1 cellular context compared by ENCODE assay signal in the genomic region with DNA sequence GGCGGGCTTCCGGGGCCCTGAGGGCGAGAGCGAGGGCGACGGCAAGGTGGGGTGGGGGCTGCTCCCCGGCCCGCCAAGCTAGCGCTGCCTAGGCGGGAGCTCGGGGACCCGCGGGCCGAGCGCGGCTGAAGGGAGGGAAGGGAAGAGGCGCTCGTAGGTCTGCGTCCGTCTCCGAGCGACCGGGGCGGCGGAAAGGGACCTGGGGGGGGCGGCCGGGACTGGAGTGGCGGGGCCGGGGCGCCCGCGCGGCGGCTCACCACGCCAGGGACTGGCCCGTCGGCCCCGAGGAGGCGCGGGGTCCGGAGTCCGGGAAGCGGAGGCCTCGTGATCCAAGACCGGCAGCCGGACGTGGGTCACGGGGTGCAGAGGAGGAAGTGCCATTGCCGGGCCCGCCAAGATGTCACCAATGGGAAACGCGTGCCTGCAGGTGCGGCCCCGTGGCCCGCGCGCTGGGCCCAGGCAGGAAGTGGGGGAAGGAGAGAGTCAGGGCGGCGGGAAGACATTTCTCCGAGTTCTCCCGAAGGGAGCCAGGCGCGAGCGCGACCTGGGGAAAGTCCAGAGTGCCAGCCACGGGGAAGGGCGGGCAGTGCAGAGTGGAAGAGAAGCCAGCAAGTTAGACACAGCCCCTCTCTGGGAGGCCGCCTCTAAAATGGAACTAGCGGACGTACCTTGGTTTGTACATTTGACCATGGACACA.
TF ChIP-seq lines count a peak whose summit lies in the region.

No MANE protein-coding gene starts in this region.

TF ChIP-seq in HepG2, 621 proteins besides CTCF, POLR2A, EP300 and RAD21 (continued from another document and continues in another):
- TF ChIP-seq, protein P1, sequence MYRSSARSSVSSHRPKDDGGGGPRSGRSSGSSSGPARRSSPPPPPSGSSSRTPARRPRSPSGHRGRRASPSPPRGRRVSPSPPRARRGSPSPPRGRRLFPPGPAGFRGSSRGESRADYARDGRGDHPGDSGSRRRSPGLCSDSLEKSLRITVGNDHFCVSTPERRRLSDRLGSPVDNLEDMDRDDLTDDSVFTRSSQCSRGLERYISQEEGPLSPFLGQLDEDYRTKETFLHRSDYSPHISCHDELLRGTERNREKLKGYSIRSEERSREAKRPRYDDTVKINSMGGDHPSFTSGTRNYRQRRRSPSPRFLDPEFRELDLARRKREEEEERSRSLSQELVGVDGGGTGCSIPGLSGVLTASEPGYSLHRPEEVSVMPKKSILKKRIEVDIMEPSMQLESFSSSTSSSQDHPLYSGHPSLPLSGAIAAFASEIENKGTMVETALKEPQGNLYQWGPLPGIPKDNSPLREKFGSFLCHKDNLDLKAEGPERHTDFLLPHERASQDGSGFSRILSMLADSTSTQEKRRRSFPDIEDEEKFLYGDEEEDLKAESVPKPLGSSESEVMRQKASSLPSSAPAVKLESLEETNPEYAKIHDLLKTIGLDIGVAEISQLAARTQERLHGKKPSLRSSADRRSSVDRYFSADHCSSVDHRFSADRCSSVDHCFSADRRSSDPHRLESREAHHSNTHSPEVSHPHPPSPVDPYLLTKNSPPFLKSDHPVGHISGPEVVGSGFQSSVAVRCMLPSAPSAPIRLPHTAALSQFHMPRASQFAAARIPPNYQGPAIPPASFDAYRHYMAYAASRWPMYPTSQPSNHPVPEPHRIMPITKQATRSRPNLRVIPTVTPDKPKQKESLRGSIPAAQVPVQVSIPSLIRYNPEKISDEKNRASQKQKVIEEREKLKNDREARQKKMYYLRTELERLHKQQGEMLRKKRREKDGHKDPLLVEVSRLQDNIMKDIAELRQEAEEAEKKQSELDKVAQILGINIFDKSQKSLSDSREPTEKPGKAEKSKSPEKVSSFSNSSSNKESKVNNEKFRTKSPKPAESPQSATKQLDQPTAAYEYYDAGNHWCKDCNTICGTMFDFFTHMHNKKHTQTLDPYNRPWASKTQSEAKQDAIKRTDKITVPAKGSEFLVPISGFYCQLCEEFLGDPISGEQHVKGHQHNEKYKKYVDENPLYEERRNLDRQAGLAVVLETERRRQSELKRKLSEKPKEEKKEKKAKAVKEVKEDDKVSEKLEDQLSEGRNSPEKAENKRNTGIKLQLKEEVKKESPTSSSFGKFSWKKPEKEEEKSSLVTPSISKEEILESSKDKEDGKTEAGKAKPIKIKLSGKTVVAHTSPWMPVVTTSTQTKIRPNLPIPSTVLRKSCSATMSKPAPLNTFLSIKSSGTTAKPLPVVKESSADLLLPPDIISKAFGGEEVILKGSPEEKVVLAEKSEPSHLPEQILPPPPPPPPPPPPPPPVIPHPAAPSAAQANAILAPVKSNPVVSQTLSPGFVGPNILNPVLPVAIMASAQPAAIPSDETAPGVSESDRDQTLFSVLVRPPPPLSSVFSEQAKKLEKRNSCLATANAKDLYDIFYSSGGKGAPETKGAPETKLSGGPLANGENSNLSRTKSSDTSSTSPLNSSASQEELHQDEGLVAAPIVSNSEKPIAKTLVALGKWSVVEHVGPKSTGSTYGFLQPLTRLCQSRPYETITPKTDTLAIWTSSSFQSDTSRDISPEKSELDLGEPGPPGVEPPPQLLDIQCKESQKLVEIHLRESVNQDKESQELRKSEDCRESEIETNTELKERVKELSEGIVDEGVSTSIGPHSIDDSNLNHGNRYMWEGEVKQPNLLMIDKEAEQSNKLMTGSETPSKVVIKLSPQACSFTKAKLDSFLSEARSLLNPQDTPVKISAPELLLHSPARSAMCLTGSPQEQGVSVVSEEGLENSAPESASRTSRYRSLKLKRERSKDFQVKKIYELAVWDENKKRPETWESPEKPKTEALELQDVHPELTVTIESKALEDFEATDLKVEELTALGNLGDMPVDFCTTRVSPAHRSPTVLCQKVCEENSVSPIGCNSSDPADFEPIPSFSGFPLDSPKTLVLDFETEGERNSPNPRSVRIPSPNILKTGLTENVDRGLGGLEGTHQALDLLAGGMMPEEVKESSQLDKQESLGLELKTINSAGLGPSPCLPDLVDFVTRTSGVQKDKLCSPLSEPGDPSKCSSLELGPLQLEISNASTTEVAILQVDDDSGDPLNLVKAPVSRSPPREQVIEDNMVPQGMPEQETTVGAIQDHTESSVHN (CRISPR knock-in tag; IDR thresholded peaks at IDR 0.05) = peak; percentile 91; the same call in 1 of the 2 replicates
- TF ChIP-seq ATRX (CRISPR knock-in tag; IDR thresholded peaks at IDR 0.05; ENCODE audit: borderline replicate concordance) (no peak), PHF5A (CRISPR knock-in tag; IDR thresholded peaks at IDR 0.05; ENCODE audit: low read depth, unreplicated experiment) (peak; percentile 60), ZNF3 (CRISPR knock-in tag; IDR thresholded peaks at IDR 0.05) (no peak), RBAK (CRISPR knock-in tag; IDR thresholded peaks at IDR 0.05) (no peak), SMC3 (IDR thresholded peaks at IDR 0.05; ENCODE audit: low read length) (no peak), ZMYM2 (CRISPR knock-in tag; IDR thresholded peaks at IDR 0.05) (peak; percentile 34; the same call in 1 of the 2 replicates), THAP11 (CRISPR knock-in tag; IDR thresholded peaks at IDR 0.05) (peak; percentile 79), SMAD9 (CRISPR knock-in tag; IDR thresholded peaks at IDR 0.05) (peak; percentile 44; the same call in 1 of the 2 replicates), NFIC (IDR thresholded peaks at IDR 0.05; ENCODE audit: low read length) (no peak; the same call in 1 of the 2 replicates), BCL6 (CRISPR knock-in tag; IDR thresholded peaks at IDR 0.05) (peak; percentile 68), ZNF883 (CRISPR knock-in tag; IDR thresholded peaks at IDR 0.05; ENCODE audit: not compliant biosample characterization) (no peak), MZF1 (CRISPR knock-in tag; IDR thresholded peaks at IDR 0.05; ENCODE audit: borderline replicate concordance) (peak; percentile 55; the same call in 1 of the 2 replicates), ZNF616 (CRISPR knock-in tag; IDR thresholded peaks at IDR 0.05; ENCODE audit: low read depth) (peak; percentile 87; the same call in 1 of the 2 replicates), NCOA2 (CRISPR knock-in tag; IDR thresholded peaks at IDR 0.05) (peak; percentile 78), ZNF33A (CRISPR knock-in tag; IDR thresholded peaks at IDR 0.05; ENCODE audit: borderline replicate concordance) (peak; percentile 77; the same call in 1 of the 2 replicates), ZNF761 (CRISPR knock-in tag; conservative IDR thresholded peaks at IDR 0.05) (peak; percentile 91), ZC3H13 (CRISPR knock-in tag; IDR thresholded peaks at IDR 0.05) (peak; percentile 89), SKI (IDR thresholded peaks at IDR 0.05; ENCODE audit: partially characterized antibody) (peak; percentile 58), GTF2F1 (IDR thresholded peaks at IDR 0.05; ENCODE audit: low read length) (0 out of 2 replicates have a peak, but pooled peaks have one; percentile 34), ZNF430 (CRISPR knock-in tag; IDR thresholded peaks at IDR 0.05) (peak; percentile 67; the same call in 1 of the 2 replicates), CBX5 (CRISPR knock-in tag; IDR thresholded peaks at IDR 0.05; ENCODE audit: borderline replicate concordance) (peak; percentile 40; the same call in 1 of the 2 replicates), ZNF607 (CRISPR knock-in tag; IDR thresholded peaks at IDR 0.05; ENCODE audit: borderline replicate concordance) (peak; percentile 89), GFI1 (CRISPR knock-in tag; IDR thresholded peaks at IDR 0.05; ENCODE audit: borderline replicate concordance) (no peak), RXRA (CRISPR knock-in tag; IDR thresholded peaks at IDR 0.05) (peak; percentile 86), PRPF4 (IDR thresholded peaks at IDR 0.05; ENCODE audit: low read depth, low read length, poor library complexity, severe bottlenecking) (no peak), ZNF746 (CRISPR knock-in tag; IDR thresholded peaks at IDR 0.05) (peak; percentile 47), ATF4 (CRISPR knock-in tag; IDR thresholded peaks at IDR 0.05) (no peak), FOXC1 (CRISPR knock-in tag; IDR thresholded peaks at IDR 0.05; ENCODE audit: borderline replicate concordance) (peak; percentile 94), ZNF567 (CRISPR knock-in tag; IDR thresholded peaks at IDR 0.05; ENCODE audit: borderline replicate concordance) (no peak), EHMT2 (IDR thresholded peaks at IDR 0.05; ENCODE audit: borderline replicate concordance, low read depth, low read length) (no peak)
- TF ChIP-seq, protein P2, sequence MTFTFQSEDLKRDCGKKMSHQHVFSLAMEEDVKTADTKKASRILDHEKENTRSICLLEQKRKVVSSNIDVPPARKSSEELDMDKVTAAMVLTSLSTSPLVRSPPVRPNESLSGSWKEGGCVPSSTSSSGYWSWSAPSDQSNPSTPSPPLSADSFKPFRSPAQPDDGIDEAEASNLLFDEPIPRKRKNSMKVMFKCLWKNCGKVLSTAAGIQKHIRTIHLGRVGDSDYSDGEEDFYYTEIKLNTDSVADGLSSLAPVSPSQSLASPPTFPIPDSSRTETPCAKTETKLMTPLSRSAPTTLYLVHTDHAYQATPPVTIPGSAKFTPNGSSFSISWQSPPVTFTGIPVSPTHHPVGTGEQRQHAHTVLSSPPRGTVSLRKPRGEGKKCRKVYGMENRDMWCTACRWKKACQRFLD (CRISPR knock-in tag; IDR thresholded peaks at IDR 0.05; ENCODE audit: borderline replicate concordance) = peak; percentile 80
- TF ChIP-seq, protein P3, sequence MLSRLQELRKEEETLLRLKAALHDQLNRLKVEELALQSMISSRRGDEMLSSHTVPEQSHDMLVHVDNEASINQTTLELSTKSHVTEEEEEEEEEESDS (CRISPR knock-in tag; IDR thresholded peaks at IDR 0.05; ENCODE audit: borderline replicate concordance) = peak; percentile 69; the same call in 1 of the 2 replicates
- TF ChIP-seq, protein P4, sequence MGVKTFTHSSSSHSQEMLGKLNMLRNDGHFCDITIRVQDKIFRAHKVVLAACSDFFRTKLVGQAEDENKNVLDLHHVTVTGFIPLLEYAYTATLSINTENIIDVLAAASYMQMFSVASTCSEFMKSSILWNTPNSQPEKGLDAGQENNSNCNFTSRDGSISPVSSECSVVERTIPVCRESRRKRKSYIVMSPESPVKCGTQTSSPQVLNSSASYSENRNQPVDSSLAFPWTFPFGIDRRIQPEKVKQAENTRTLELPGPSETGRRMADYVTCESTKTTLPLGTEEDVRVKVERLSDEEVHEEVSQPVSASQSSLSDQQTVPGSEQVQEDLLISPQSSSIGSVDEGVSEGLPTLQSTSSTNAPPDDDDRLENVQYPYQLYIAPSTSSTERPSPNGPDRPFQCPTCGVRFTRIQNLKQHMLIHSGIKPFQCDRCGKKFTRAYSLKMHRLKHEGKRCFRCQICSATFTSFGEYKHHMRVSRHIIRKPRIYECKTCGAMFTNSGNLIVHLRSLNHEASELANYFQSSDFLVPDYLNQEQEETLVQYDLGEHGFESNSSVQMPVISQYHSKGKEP (CRISPR knock-in tag; IDR thresholded peaks at IDR 0.05) = no peak
- TF ChIP-seq, protein P5, sequence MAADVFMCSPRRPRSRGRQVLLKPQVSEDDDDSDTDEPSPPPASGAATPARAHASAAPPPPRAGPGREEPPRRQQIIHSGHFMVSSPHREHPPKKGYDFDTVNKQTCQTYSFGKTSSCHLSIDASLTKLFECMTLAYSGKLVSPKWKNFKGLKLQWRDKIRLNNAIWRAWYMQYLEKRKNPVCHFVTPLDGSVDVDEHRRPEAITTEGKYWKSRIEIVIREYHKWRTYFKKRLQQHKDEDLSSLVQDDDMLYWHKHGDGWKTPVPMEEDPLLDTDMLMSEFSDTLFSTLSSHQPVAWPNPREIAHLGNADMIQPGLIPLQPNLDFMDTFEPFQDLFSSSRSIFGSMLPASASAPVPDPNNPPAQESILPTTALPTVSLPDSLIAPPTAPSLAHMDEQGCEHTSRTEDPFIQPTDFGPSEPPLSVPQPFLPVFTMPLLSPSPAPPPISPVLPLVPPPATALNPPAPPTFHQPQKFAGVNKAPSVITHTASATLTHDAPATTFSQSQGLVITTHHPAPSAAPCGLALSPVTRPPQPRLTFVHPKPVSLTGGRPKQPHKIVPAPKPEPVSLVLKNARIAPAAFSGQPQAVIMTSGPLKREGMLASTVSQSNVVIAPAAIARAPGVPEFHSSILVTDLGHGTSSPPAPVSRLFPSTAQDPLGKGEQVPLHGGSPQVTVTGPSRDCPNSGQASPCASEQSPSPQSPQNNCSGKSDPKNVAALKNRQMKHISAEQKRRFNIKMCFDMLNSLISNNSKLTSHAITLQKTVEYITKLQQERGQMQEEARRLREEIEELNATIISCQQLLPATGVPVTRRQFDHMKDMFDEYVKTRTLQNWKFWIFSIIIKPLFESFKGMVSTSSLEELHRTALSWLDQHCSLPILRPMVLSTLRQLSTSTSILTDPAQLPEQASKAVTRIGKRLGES (CRISPR knock-in tag; IDR thresholded peaks at IDR 0.05; ENCODE audit: borderline replicate concordance) = peak; percentile 44; the same call in 1 of the 2 replicates
- TF ChIP-seq, protein P6, sequence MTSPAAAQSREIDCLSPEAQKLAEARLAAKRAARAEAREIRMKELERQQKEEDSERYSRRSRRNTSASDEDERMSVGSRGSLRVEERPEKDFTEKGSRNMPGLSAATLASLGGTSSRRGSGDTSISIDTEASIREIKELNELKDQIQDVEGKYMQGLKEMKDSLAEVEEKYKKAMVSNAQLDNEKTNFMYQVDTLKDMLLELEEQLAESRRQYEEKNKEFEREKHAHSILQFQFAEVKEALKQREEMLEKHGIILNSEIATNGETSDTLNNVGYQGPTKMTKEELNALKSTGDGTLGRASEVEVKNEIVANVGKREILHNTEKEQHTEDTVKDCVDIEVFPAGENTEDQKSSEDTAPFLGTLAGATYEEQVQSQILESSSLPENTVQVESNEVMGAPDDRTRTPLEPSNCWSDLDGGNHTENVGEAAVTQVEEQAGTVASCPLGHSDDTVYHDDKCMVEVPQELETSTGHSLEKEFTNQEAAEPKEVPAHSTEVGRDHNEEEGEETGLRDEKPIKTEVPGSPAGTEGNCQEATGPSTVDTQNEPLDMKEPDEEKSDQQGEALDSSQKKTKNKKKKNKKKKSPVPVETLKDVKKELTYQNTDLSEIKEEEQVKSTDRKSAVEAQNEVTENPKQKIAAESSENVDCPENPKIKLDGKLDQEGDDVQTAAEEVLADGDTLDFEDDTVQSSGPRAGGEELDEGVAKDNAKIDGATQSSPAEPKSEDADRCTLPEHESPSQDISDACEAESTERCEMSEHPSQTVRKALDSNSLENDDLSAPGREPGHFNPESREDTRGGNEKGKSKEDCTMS (CRISPR knock-in tag; conservative IDR thresholded peaks at IDR 0.05) = no peak
